ENCODE assay signal across 21 cellular contexts in the genomic region with DNA sequence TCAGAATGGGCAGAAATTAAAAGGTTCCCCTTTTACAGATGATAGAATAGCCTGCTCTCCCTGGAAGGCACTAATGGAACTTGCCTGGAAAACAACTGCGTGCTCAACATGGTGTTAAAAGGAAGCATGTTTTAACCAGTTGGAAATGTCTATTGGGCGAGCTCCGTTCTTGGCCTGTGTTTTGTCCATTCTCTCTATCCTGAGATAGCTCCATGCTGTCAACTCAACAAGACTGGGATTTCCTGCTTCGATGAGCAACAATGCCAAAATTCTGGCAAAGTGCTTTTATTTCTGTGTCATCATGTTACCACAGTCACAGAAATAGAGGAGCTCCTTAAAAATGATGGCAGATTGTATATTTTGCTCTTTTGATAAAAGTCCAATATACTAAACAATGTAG.
DNase-seq lines count a peak whose midpoint lies in the region; FAIRE-seq and TF ChIP-seq lines count a peak whose summit lies in the region.
"Had no signal": no experiment of that assay in that cellular context is flagged by ENCODE, and none has a peak within 500 bp of the region (broad histone marks: within the 10 kb centered on the region; RNA-seq: fewer than 3 reads in every experiment).

No MANE protein-coding gene starts in this region.

- H3K27me3 ChIP-seq in endothelial cell of umbilical vein (ENCODE audit: control insufficient read depth in 2 of 2, insufficient read depth in 2 of 2, low read length in 2 of 2) = no peaks in the 10 kb centered on the region
- H3K27me3 ChIP-seq: BLaER1, foreskin keratinocyte, upper lobe of left lung had no signal

- no peak overlapping the region for H3K27ac Mint-ChIP-seq in activated T-cell treated with anti-CD3 and anti-CD28 coated beads, Interleukin-2, amount 50 U/mL, for 24 hours
- H3K27ac Mint-ChIP-seq: activated CD4-positive, alpha-beta memory T cell treated with anti-CD3 and anti-CD28 coated beads for 36 hours; activated T-helper 2 cell treated with anti-CD3 and anti-CD28 coated beads, Interferon-gamma antibody, Interleukin-2, Interleukin-4, amounts not matched to agents 10 μg/mL and 5 μg/mL and 100 μg/mL, durations not matched to agents 14 hours and 24 hours and 36 hours; immature natural killer cell had no signal

- H3K27me3 Mint-ChIP-seq in activated T-cell treated with anti-CD3 and anti-CD28 coated beads, Interleukin-2, amount 50 U/mL, for 24 hours = peaks cover 7% of the 10 kb centered on the region

- no peak overlapping the region for H3K27ac ChIP-seq in endothelial cell of umbilical vein (ENCODE audit: insufficient read depth, low read depth, low read length)
- H3K27ac ChIP-seq: BLaER1, foreskin keratinocyte, upper lobe of left lung had no signal

- DNase-seq in AG20443 (ENCODE audit: low spot score) (peak; percentile 63), M059J (ENCODE audit: low read depth) (peak; percentile 80), endothelial cell of umbilical vein (ENCODE audit: low read depth, low spot score) (no peak), kidney tubule cell (ENCODE audit: low spot score) (peak; percentile 63), DMS153 (lab: John Stamatoyannopoulos, UW) (no peak), NCI-H2171 treated with DMSO at 0.1 percent for 48 hours (lab: John Stamatoyannopoulos, UW) (no peak), HuH-7 (ENCODE audit: low spot score) (no peak)
- no peak for DNase-seq in activated T-cell treated with anti-CD3 and anti-CD28 coated beads, Interleukin-2, amount 50 U/mL, for 24 hours
- DNase-seq: activated CD4-positive, alpha-beta memory T cell treated with anti-CD3 and anti-CD28 coated beads for 36 hours; amygdala; cortex of kidney; DMS53; immature natural killer cell; Kasumi-1; NCI-H510A; occipital lobe; stimulated activated CD4-positive, alpha-beta T cell treated with anti-CD3 and anti-CD28 coated beads, Interleukin-4, amount 100 ng/mL, for 4 hours; upper lobe of left lung had no signal

- H3K4me3 Mint-ChIP-seq in activated T-cell treated with anti-CD3 and anti-CD28 coated beads, Interleukin-2, amount 50 U/mL, for 24 hours = no peak overlapping the region
- H3K4me3 Mint-ChIP-seq: activated CD4-positive, alpha-beta memory T cell treated with anti-CD3 and anti-CD28 coated beads for 36 hours; immature natural killer cell had no signal

- CTCF ChIA-PET in endothelial cell of umbilical vein (lab: Charles Lee) = interaction anchor here (0.8 to 1.6 kb wide), 8 partner anchors 14 to 963 kb away, joined by 3 to 5 read pairs (median 4); no protein-coding TSS in a partner anchor

- H3K36me3 Mint-ChIP-seq in activated T-cell treated with anti-CD3 and anti-CD28 coated beads, Interleukin-2, amount 50 U/mL, for 24 hours (ENCODE audit: low read depth) = no peaks in the 10 kb centered on the region
- H3K36me3 Mint-ChIP-seq: activated CD4-positive, alpha-beta memory T cell treated with anti-CD3 and anti-CD28 coated beads for 36 hours; immature natural killer cell had no signal

- no peaks in the 10 kb centered on the region for H4K20me1 ChIP-seq in endothelial cell of umbilical vein (replicated peaks; ENCODE audit: control insufficient read depth, extremely low read depth, insufficient read depth, low read length)
- H4K20me1 ChIP-seq: BLaER1 had no signal

- TF ChIP-seq CTCF in endothelial cell of umbilical vein (IDR thresholded peaks at IDR 0.05; ENCODE audit: extremely low read depth in 1 of 2, insufficient read depth in 1 of 2, low read depth in 1 of 2, low read length in 2 of 2) = no peak

- H3K9me1 ChIP-seq in endothelial cell of umbilical vein (replicated peaks; ENCODE audit: control insufficient read depth, extremely low read depth, insufficient read depth, low read length) = no peaks in the 10 kb centered on the region

- no peaks in the 10 kb centered on the region for H3K79me2 ChIP-seq in endothelial cell of umbilical vein (ENCODE audit: control insufficient read depth, insufficient read depth, low read length)

- no peaks in the 10 kb centered on the region for H3K36me3 ChIP-seq in endothelial cell of umbilical vein (ENCODE audit: control insufficient read depth in 2 of 2, extremely low read depth in 1 of 2, insufficient read depth in 2 of 2, low read length in 2 of 2)
- H3K36me3 ChIP-seq: BLaER1, upper lobe of left lung had no signal

- H2AFZ ChIP-seq in endothelial cell of umbilical vein (ENCODE audit: low read depth, low read length) = peak overlapping the region; percentile 11

- peaks cover 28% of the 10 kb centered on the region for H3K4me1 ChIP-seq in endothelial cell of umbilical vein (ENCODE audit: control insufficient read depth, extremely low read depth, insufficient read depth, low read length)
- H3K4me1 ChIP-seq: BLaER1 had no signal

- POLR2A ChIA-PET in endothelial cell of umbilical vein (lab: Charles Lee) = no interaction called here

- H3K9ac ChIP-seq in endothelial cell of umbilical vein (replicated peaks; ENCODE audit: extremely low read depth, insufficient read depth, low read length) = no peak overlapping the region
- H3K9ac ChIP-seq: BLaER1 had no signal

- intact Hi-C loops in endothelial cell of umbilical vein (cut with micrococcal nuclease) = no loop called here

- FAIRE-seq in endothelial cell of umbilical vein (lab: Jason Lieb, UNC) = no peak

- no peaks in the 10 kb centered on the region for H3K9me3 ChIP-seq in endothelial cell of umbilical vein (replicated peaks; ENCODE audit: control insufficient read depth, insufficient read depth, low read length)
- H3K9me3 ChIP-seq: BLaER1, upper lobe of left lung had no signal

- no peaks in the 10 kb centered on the region for H3K4me1 Mint-ChIP-seq in activated T-cell treated with anti-CD3 and anti-CD28 coated beads, Interleukin-2, amount 50 U/mL, for 24 hours (ENCODE audit: low read depth)
- H3K4me1 Mint-ChIP-seq: immature natural killer cell had no signal

- BruUV-seq in endothelial cell of umbilical vein (replicated peaks; lab: Mats Ljungman, UMichigan) = no TSS peak

- dilution Hi-C loops in endothelial cell of umbilical vein (cut with MboI; ENCODE audit: extremely low pct_ligation_motif_present, low sequenced_read_pairs) = no loop called here

- no peak overlapping the region for H3K4me2 ChIP-seq in endothelial cell of umbilical vein (ENCODE audit: insufficient read depth, low read length)
- H3K4me2 ChIP-seq: BLaER1 had no signal

- no peak for TF ChIP-seq POLR2A in endothelial cell of umbilical vein (IDR thresholded peaks at IDR 0.05; ENCODE audit: low read depth, low read length)

- no peak overlapping the region for H3K4me3 ChIP-seq in endothelial cell of umbilical vein (replicated peaks in 1 of 3; ENCODE audit: insufficient read depth in 1 of 3, low read depth in 1 of 3, low read length in 3 of 3)
- H3K4me3 ChIP-seq: BLaER1, upper lobe of left lung had no signal

- H3K9me3 Mint-ChIP-seq in activated T-cell treated with anti-CD3 and anti-CD28 coated beads, Interleukin-2, amount 50 U/mL, for 24 hours = no peaks in the 10 kb centered on the region
- H3K9me3 Mint-ChIP-seq: activated CD4-positive, alpha-beta memory T cell treated with anti-CD3 and anti-CD28 coated beads for 36 hours; activated T-helper 2 cell treated with anti-CD3 and anti-CD28 coated beads, Interferon-gamma antibody, Interleukin-2, Interleukin-4, amounts not matched to agents 10 μg/mL and 5 μg/mL and 100 μg/mL, durations not matched to agents 14 hours and 24 hours and 36 hours had no signal

TF ChIP-seq in endothelial cell of umbilical vein, 7 proteins besides CTCF, POLR2A, EP300 and RAD21:
- TF ChIP-seq MYC (IDR thresholded peaks at IDR 0.05; ENCODE audit: low read depth, low read length) (no peak), EZH2 (IDR thresholded peaks at IDR 0.05; ENCODE audit: borderline replicate concordance, low read depth, low read length, severe bottlenecking) (no peak), GATA2 (IDR thresholded peaks at IDR 0.05; ENCODE audit: insufficient read depth, insufficient read length, low read depth, low read length) (no peak)

Comparison
In these comparisons a context has a peak if more than half of its experiments do, and no peak if none do; other contexts are left out.
1. DNase-seq: peak in AG20443 (single experiment), M059J (single experiment) and kidney tubule cell (single experiment); none in endothelial cell of umbilical vein (single experiment), DMS153 (single experiment), NCI-H2171 treated with DMSO at 0.1 percent for 48 hours (single experiment), activated T-cell treated with anti-CD3 and anti-CD28 coated beads, Interleukin-2, amount 50 U/mL, for 24 hours (single experiment) and HuH-7 (single experiment).